Comparison of ENCODE assay signal across 20 cellular contexts in the genomic region with DNA sequence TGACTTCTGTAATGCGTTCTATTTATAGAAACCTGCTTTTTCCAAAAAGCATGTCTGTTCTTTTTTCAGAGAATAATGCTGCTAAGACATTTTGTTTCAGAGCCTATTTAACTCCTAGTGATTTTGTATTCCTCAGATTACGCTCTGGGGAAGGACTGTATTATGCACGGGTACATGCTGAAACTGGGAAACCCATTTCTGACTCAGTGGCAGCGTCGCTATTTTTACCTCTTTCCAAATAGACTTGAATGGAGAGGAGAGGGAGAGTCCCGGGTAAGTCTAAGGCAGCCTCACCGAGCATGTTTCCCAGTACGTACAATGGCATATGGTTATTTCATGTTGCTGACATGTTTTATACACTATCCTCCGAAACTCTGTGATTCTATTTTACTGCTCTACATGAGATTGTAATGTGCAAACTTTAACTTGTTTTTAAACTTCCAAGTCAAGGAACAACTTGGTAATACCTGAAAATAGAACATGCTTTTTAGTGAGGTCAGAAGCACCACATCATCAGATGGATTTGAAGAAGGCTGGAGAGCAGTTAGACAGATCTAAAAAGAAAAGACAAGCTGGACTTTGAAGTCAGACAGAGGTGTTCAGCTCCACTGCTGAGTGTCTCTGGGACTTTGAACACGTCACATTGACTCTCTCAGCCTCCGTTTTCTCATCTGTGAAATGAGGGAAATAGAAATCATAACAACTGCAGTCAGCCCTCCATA. TPM values are rescaled to one million over a fixed set of nuclear protein-coding genes. Genes with fewer than 3 reads are reported as not detected.
DNase-seq lines count a peak whose midpoint lies in the region; ATAC-seq, FAIRE-seq and TF ChIP-seq lines count a peak whose summit lies in the region.
"Had no signal": no experiment of that assay in that cellular context is flagged by ENCODE, and none has a peak within 500 bp of the region (broad histone marks: within the 10 kb centered on the region; RNA-seq: fewer than 3 reads in every experiment).

No MANE protein-coding gene starts in this region.

- peaks cover under 1% of the 10 kb centered on the region for H3K4me1 Mint-ChIP-seq in brain
- H3K4me1 Mint-ChIP-seq: CD8-positive, alpha-beta memory T cell had no signal

- H3K4me3 ChIP-seq in left ventricle myocardium inferior (no peak overlapping the region), psoas muscle (no peak overlapping the region), brain microvascular endothelial cell (ENCODE audit: low read depth, low read length) (no peak overlapping the region)
- H3K4me3 ChIP-seq: GM12878 had no signal

- in situ Hi-C loops in brain microvascular endothelial cell (cut with HindIII; ENCODE audit: low pct_ligation_motif_present, low sequenced_read_pairs) = no loop called here

- ATAC-seq in left ventricle myocardium superior (peak; percentile 67), psoas muscle (peak in 3 of 4 donors; percentile 68 to 84 (median 76))
- ATAC-seq: GM12878 had no signal

- peak; percentile 77 for FAIRE-seq in urothelium cell line (lab: Jason Lieb, UNC)
- FAIRE-seq: GM12878, GM18507, H1 had no signal

- H3K4me1 ChIP-seq in left ventricle myocardium inferior (peaks cover 6% of the 10 kb centered on the region), psoas muscle (peaks cover 18% of the 10 kb centered on the region)

- peaks cover 45% of the 10 kb centered on the region for H3K36me3 Mint-ChIP-seq in brain
- H3K36me3 Mint-ChIP-seq: CD8-positive, alpha-beta memory T cell had no signal

- no peaks in the 10 kb centered on the region for H3K9me3 ChIP-seq in left ventricle myocardium inferior (replicated peaks)
- H3K9me3 ChIP-seq in psoas muscle = no peaks in the 10 kb centered on the region

- H3K36me3 ChIP-seq in left ventricle myocardium inferior (no peaks in the 10 kb centered on the region), psoas muscle (ENCODE audit: insufficient read depth in 1 of 2, low read depth in 1 of 2) (no peaks in the 10 kb centered on the region), brain microvascular endothelial cell (replicated peaks) (no peaks in the 10 kb centered on the region)

- intact Hi-C loops in left ventricle myocardium superior (cut with micrococcal nuclease) = no loop called here
- intact Hi-C loops in left ventricle myocardium inferior (cut with micrococcal nuclease) = no loop called here
- intact Hi-C loops in psoas muscle (cut with DNase I) = no loop called here

- H3K27ac Mint-ChIP-seq in brain = peak overlapping the region in 3 of 5 experiments; percentile 12 to 56 (median 15)

- H3K27ac ChIP-seq in left ventricle myocardium inferior (replicated peaks) (no peak overlapping the region), psoas muscle (peak overlapping the region; percentile 42), brain microvascular endothelial cell (no peak overlapping the region)

- H3K4me3 Mint-ChIP-seq in brain = no peak overlapping the region
- H3K4me3 Mint-ChIP-seq: CD8-positive, alpha-beta memory T cell had no signal

- no peaks in the 10 kb centered on the region for H3K9me3 Mint-ChIP-seq in brain
- H3K9me3 Mint-ChIP-seq: CD8-positive, alpha-beta memory T cell had no signal

- no peak for TF ChIP-seq CTCF in left ventricle myocardium inferior (IDR thresholded peaks at IDR 0.05; ENCODE audit: borderline replicate concordance)
- no peak for TF ChIP-seq CTCF in brain (conservative IDR thresholded peaks at IDR 0.05)
- no peak for TF ChIP-seq CTCF in psoas muscle (IDR thresholded peaks at IDR 0.05)
- TF ChIP-seq CTCF in brain microvascular endothelial cell (IDR thresholded peaks at IDR 0.05; ENCODE audit: low read depth, low read length, missing control alignments) = no peak

- no peak for DNase-seq in left ventricle myocardium superior
- DNase-seq in left ventricle myocardium inferior = no peak
- no peak for DNase-seq in psoas muscle
- DNase-seq in urothelium cell line (ENCODE audit: low spot score) = no peak
- DNase-seq in brain microvascular endothelial cell = no peak
- no peak for DNase-seq in globus pallidus (ENCODE audit: low spot score)
- DNase-seq: C1 segment of cervical spinal cord; CD8-positive, alpha-beta memory T cell; DMS53; EL; NCI-H1105 treated with DMSO at 0.1 percent for 48 hours; NCI-H1694 treated with DMSO at 0.1 percent for 48 hours; NCI-H510A; NCI-H774; OCI-M1; SHP77 had no signal

- WGBS in psoas muscle, 3 donors = 47 to 84% (median 60%) methylated on average over 11 of the region's 11 CpGs

- no peaks in the 10 kb centered on the region for H3K27me3 Mint-ChIP-seq in brain
- H3K27me3 Mint-ChIP-seq: CD8-positive, alpha-beta memory T cell had no signal

- H3K27me3 ChIP-seq in left ventricle myocardium inferior (ENCODE audit: low read depth) (no peaks in the 10 kb centered on the region), psoas muscle (ENCODE audit: insufficient read depth in 3 of 3, low read length in 2 of 3) (no peaks in the 10 kb centered on the region), brain microvascular endothelial cell (replicated peaks) (no peaks in the 10 kb centered on the region)

RNA-seq across cellular contexts. Expression of a gene that starts 23.7 kb away (rescaled TPM):
- 138 TPM for total RNA-seq in left ventricle myocardium superior
- total RNA-seq in left ventricle myocardium inferior = 163 TPM
- 2.6 TPM for polyA plus RNA-seq in brain (ENCODE audit: insufficient read depth, low read depth, low replicate concordance)
- total RNA-seq in psoas muscle = 100 to 1,000 TPM; 273 to 434 (median 349) TPM
- polyA plus RNA-seq in psoas muscle = 100 to 1,000 TPM in 2 of 3 donors, 10 to 100 TPM in 1; 79.3 to 224 (median 109) TPM
